ENCODE assay signal across 8 cellular contexts in genomic region chr17:40098846-40099626, GRCh38. TPM values are rescaled to one million over a fixed set of nuclear protein-coding genes. Genes with fewer than 3 reads are reported as not detected.
A peak's percentile ranks its signal among the peaks of the same experiment; 100 is the strongest.
DNase-seq lines count a peak whose midpoint lies in the region; ATAC-seq, FAIRE-seq and TF ChIP-seq lines count a peak whose summit lies in the region.

No MANE protein-coding gene starts in this region.

- ATAC-seq in GM19023 (IDR thresholded peaks at IDR 0.05; ENCODE audit: unreplicated experiment): peak; percentile 61
- peak; percentile 63 for ATAC-seq in HG03354 (IDR thresholded peaks at IDR 0.05; ENCODE audit: poor library complexity, severe bottlenecking, unreplicated experiment)

- no peaks in the 10 kb centered on the region for H3K9me3 ChIP-seq in kidney (ENCODE audit: control insufficient read depth in 1 of 2, low read length in 2 of 2)

- peak; percentile 57 for FAIRE-seq in kidney (lab: Jason Lieb, UNC)

- peak overlapping the region; percentile 91 to 98 for H3K4me3 ChIP-seq in kidney (ENCODE audit: low read length in 2 of 2)

- TF ChIP-seq CTCF in kidney (IDR thresholded peaks at IDR 0.05; ENCODE audit: borderline replicate concordance, extremely low read depth, insufficient read depth): no peak

- peaks cover 51 to 63% of the 10 kb centered on the region in 2 donors for H3K4me1 ChIP-seq in kidney (ENCODE audit: control insufficient read depth in 1 of 2, insufficient read depth in 1 of 2, low read depth in 1 of 2, low read length in 2 of 2)

- H3K27ac ChIP-seq in kidney (ENCODE audit: low read depth in 2 of 2, low read length in 2 of 2): peak overlapping the region; percentile 97 to 99

- peaks cover 16 to 34% of the 10 kb centered on the region in 2 donors for H3K36me3 ChIP-seq in kidney (ENCODE audit: control insufficient read depth in 1 of 2, insufficient read depth in 2 of 2, low read length in 2 of 2)

- intact Hi-C loops in kidney (cut with DNase I): no loop called here

- peak overlapping the region; percentile 80 to 97 for H3K9ac ChIP-seq in kidney (ENCODE audit: low read length in 2 of 2)

- DNase-seq in AG08395 (ENCODE audit: low spot score): peak; percentile 99
- peak; percentile 91 to 95 for DNase-seq in NCI-H446 (lab: John Stamatoyannopoulos, UW)
- peak; percentile 97 for DNase-seq in activated CD4-positive, CD25-positive, alpha-beta regulatory T cell treated with anti-CD3 and anti-CD28 coated beads, Interleukin-2, amount 50 U/mL, for 72 hours
- DNase-seq in cerebellar cortex (ENCODE audit: low spot score): peak; percentile 99
- DNase-seq in kidney: peak; percentile 100
- DNase-seq in stimulated activated CD4-positive, alpha-beta T cell treated with anti-CD3 and anti-CD28 coated beads, Interleukin-12 subunit alpha, Interleukin-12 subunit beta, amount 100 ng/mL, for 48 hours (ENCODE audit: low read depth in 2 of 3, low spot score in 1 of 3): peak; percentile 98 to 99 (median 98)

RNA-seq across cellular contexts. Expression of gene NR1D1, which starts 1.4 kb away (rescaled TPM):
- total RNA-seq in kidney: 30.8 TPM
- 7.1 TPM for polyA plus RNA-seq in kidney (ENCODE audit: insufficient read depth, low read depth, low replicate concordance)

RNA-seq across cellular contexts. Expression of gene MSL1, which starts 22.7 kb away (rescaled TPM):
- total RNA-seq in kidney: 75.4 TPM
- polyA plus RNA-seq in kidney (ENCODE audit: insufficient read depth, low read depth, low replicate concordance): 34.9 TPM

RNA-seq across cellular contexts. Expression of gene THRA, which starts 36.3 kb away (rescaled TPM):
- 63.9 TPM for total RNA-seq in kidney
- 40.8 TPM for polyA plus RNA-seq in kidney (ENCODE audit: insufficient read depth, low read depth, low replicate concordance)

RNA-seq across cellular contexts. Expression of gene CASC3, which starts 41.3 kb away (rescaled TPM):
- total RNA-seq in kidney: 90.8 TPM
- 32.2 TPM for polyA plus RNA-seq in kidney (ENCODE audit: insufficient read depth, low read depth, low replicate concordance)

RNA-seq across cellular contexts. Expression of gene MED24, which starts 44.8 kb away (rescaled TPM):
- 66.3 TPM for total RNA-seq in kidney
- polyA plus RNA-seq in kidney (ENCODE audit: insufficient read depth, low read depth, low replicate concordance): 53.7 TPM

Comparison
In these comparisons a context has a peak if more than half of its experiments do, and no peak if none do; other contexts are left out.
1. Peak in every context shown above with its lines: DNase-seq, ATAC-seq, H3K4me3 ChIP-seq and H3K27ac ChIP-seq.